ENCODE assay signal across 14 cellular contexts in genomic region chr15:75584121-75584520, GRCh38.
"Had no signal": no experiment of that assay in that cellular context is flagged by ENCODE, and none has a peak within 500 bp of the region (broad histone marks: within the 10 kb centered on the region; RNA-seq: fewer than 3 reads in every experiment).

No MANE protein-coding gene starts in this region.

- H3K9me3 ChIP-seq: psoas muscle, testis had no signal

- H3K36me3 Mint-ChIP-seq: natural killer cell treated with Interleukin-12 subunit alpha and Interleukin-12 subunit beta and Interleukin-15 and Interleukin-18, amount 100 ng/mL, for 72 hours had no signal

- H3K4me1 ChIP-seq: psoas muscle had no signal

- H3K27me3 Mint-ChIP-seq: activated CD4-positive, alpha-beta memory T cell treated with anti-CD3 and anti-CD28 coated beads for 36 hours; activated naive CD8-positive, alpha-beta T cell treated with anti-CD3 and anti-CD28 coated beads, Interleukin-2, amount 50 U/mL, for 24 hours; natural killer cell treated with Interleukin-12 subunit alpha and Interleukin-12 subunit beta and Interleukin-15 and Interleukin-18, amount 100 ng/mL, for 72 hours; stimulated activated naive CD8-positive, alpha-beta T cell treated with anti-CD3 and anti-CD28 coated beads, Interleukin-15, Interleukin-2, amounts not matched to agents 100 ng/mL and 50 ng/mL, for 24 hours had no signal

- H3K4me3 Mint-ChIP-seq: activated CD4-positive, alpha-beta memory T cell treated with anti-CD3 and anti-CD28 coated beads for 36 hours; activated naive CD8-positive, alpha-beta T cell treated with anti-CD3 and anti-CD28 coated beads, Interleukin-2, amount 50 U/mL, for 24 hours; activated T-cell treated with anti-CD3 and anti-CD28 coated beads, Interleukin-2, amount 50 U/mL, for 72 hours; immature natural killer cell; natural killer cell treated with Interleukin-12 subunit alpha and Interleukin-12 subunit beta and Interleukin-15 and Interleukin-18, amount 100 ng/mL, for 72 hours; stimulated activated naive CD8-positive, alpha-beta T cell treated with anti-CD3 and anti-CD28 coated beads, Interleukin-15, Interleukin-2, amounts not matched to agents 100 ng/mL and 50 ng/mL, for 24 hours had no signal

- H3K4me3 ChIP-seq: cardiac muscle cell, psoas muscle, testis had no signal

- H3K27me3 ChIP-seq: cardiac muscle cell, testis had no signal

- DNase-seq: activated CD4-positive, alpha-beta memory T cell treated with anti-CD3 and anti-CD28 coated beads for 36 hours; activated naive CD8-positive, alpha-beta T cell treated with anti-CD3 and anti-CD28 coated beads, Interleukin-2, amount 50 U/mL, for 24 hours; activated T-cell treated with anti-CD3 and anti-CD28 coated beads, Interleukin-2, amount 50 U/mL, for 72 hours; effector CD4-positive, alpha-beta T cell; immature natural killer cell; psoas muscle; stimulated activated CD4-positive, alpha-beta T cell treated with anti-CD3 and anti-CD28 coated beads, Interleukin-15, amount 100 ng/mL, for 24 hours; stimulated activated CD4-positive, alpha-beta T cell treated with anti-CD3 and anti-CD28 coated beads, Interleukin-4, amount 100 ng/mL, for 24 hours; T1000; testis had no signal

- H3K9me3 Mint-ChIP-seq: activated CD4-positive, alpha-beta memory T cell treated with anti-CD3 and anti-CD28 coated beads for 36 hours; activated naive CD8-positive, alpha-beta T cell treated with anti-CD3 and anti-CD28 coated beads, Interleukin-2, amount 50 U/mL, for 24 hours; activated T-cell treated with anti-CD3 and anti-CD28 coated beads, Interleukin-2, amount 50 U/mL, for 72 hours; immature natural killer cell; natural killer cell treated with Interleukin-12 subunit alpha and Interleukin-12 subunit beta and Interleukin-15 and Interleukin-18, amount 100 ng/mL, for 72 hours; stimulated activated naive CD8-positive, alpha-beta T cell treated with anti-CD3 and anti-CD28 coated beads, Interleukin-15, Interleukin-2, amounts not matched to agents 100 ng/mL and 50 ng/mL, for 24 hours had no signal

- H3K36me3 ChIP-seq: cardiac muscle cell had no signal

- H3K27ac Mint-ChIP-seq: activated CD4-positive, alpha-beta memory T cell treated with anti-CD3 and anti-CD28 coated beads for 36 hours; activated naive CD8-positive, alpha-beta T cell treated with anti-CD3 and anti-CD28 coated beads, Interleukin-2, amount 50 U/mL, for 24 hours; activated T-cell treated with anti-CD3 and anti-CD28 coated beads, Interleukin-2, amount 50 U/mL, for 72 hours; immature natural killer cell; natural killer cell treated with Interleukin-12 subunit alpha and Interleukin-12 subunit beta and Interleukin-15 and Interleukin-18, amount 100 ng/mL, for 72 hours; stimulated activated naive CD8-positive, alpha-beta T cell treated with anti-CD3 and anti-CD28 coated beads, Interleukin-15, Interleukin-2, amounts not matched to agents 100 ng/mL and 50 ng/mL, for 24 hours had no signal

- H3K27ac ChIP-seq: cardiac muscle cell, epithelial cell of prostate, psoas muscle, testis had no signal
